In the genomic region with DNA sequence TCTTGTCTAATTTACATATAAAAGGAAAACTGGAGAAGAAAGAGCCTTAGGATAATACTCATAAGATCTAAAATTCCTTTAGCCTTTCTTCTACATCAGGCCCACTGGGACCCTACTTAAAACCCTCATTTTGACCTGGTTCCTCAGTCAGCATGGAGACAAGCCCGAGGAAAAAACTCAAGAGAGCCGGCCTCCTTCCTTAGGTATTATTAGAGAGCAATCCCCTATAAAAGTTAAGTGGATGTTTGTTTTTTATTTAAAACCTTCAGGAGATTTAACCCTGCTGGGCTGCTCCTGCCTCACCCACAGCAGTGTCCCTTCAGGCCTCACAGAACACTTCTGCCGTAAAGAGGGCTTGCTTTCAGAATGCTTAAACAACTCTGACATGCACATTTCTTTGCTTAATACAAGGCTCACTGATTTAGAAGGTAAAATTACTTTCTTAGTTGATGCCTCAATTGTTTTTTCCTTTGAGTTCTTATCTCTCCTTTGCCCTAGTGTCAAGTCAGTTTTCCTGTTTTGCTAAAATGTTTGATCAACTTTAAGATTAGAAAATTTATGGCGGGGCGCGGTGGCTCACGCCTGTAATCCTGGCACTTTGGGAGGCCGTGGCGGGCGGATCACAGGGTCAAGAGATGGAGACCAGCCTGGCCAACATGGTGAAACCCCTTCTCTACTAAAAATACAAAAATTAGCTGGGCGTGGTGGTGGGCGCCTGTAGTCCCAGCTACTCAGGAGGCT, we compare ENCODE assay signal across 1 cellular context.
TF ChIP-seq lines count a peak whose summit lies in the region.

No MANE protein-coding gene starts in this region.

TF ChIP-seq in K562, 482 proteins besides CTCF, POLR2A, EP300 and RAD21 (continued from another document):
- TF ChIP-seq, protein P1, sequence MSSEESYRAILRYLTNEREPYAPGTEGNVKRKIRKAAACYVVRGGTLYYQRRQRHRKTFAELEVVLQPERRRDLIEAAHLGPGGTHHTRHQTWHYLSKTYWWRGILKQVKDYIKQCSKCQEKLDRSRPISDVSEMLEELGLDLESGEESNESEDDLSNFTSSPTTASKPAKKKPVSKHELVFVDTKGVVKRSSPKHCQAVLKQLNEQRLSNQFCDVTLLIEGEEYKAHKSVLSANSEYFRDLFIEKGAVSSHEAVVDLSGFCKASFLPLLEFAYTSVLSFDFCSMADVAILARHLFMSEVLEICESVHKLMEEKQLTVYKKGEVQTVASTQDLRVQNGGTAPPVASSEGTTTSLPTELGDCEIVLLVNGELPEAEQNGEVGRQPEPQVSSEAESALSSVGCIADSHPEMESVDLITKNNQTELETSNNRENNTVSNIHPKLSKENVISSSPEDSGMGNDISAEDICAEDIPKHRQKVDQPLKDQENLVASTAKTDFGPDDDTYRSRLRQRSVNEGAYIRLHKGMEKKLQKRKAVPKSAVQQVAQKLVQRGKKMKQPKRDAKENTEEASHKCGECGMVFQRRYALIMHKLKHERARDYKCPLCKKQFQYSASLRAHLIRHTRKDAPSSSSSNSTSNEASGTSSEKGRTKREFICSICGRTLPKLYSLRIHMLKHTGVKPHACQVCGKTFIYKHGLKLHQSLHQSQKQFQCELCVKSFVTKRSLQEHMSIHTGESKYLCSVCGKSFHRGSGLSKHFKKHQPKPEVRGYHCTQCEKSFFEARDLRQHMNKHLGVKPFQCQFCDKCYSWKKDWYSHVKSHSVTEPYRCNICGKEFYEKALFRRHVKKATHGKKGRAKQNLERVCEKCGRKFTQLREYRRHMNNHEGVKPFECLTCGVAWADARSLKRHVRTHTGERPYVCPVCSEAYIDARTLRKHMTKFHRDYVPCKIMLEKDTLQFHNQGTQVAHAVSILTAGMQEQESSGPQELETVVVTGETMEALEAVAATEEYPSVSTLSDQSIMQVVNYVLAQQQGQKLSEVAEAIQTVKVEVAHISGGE (CRISPR knock-in tag; IDR thresholded peaks at IDR 0.05) = peak in 1 of 3 experiments; percentile 83; a peak in 2 of 6 replicates
TF ChIP-seq in K562: peak in this region for 2.
